ENCODE assay signal across 17 cellular contexts in genomic region chr1:184449916-184450315, GRCh38.
"Had no signal": no experiment of that assay in that cellular context is flagged by ENCODE, and none has a peak within 500 bp of the region (broad histone marks: within the 10 kb centered on the region; RNA-seq: fewer than 3 reads in every experiment).

No MANE protein-coding gene starts in this region.

- ATAC-seq: gastroesophageal sphincter; naive thymus-derived CD8-positive, alpha-beta T cell; stimulated activated naive B cell treated with anti-CD40 and anti-IgM and Interleukin-4, amounts not matched to agents 10 μg/mL and 1 μg/mL and 100 μg/mL, for 72 hours had no signal

- H3K27ac Mint-ChIP-seq: naive thymus-derived CD8-positive, alpha-beta T cell; stimulated activated naive B cell treated with anti-CD40 and anti-IgM and Interleukin-4, amounts not matched to agents 10 μg/mL and 1 μg/mL and 100 μg/mL, for 72 hours had no signal

- H3K27me3 Mint-ChIP-seq: naive thymus-derived CD8-positive, alpha-beta T cell; stimulated activated naive B cell treated with anti-CD40 and anti-IgM and Interleukin-4, amounts not matched to agents 10 μg/mL and 1 μg/mL and 100 μg/mL, for 72 hours had no signal

- H3K27ac ChIP-seq: colonic mucosa, gastroesophageal sphincter, sigmoid colon, skin epidermis, stomach, thoracic aorta, transverse colon, uterus had no signal

- H3K36me3 ChIP-seq: colonic mucosa, gastroesophageal sphincter, sigmoid colon, stomach, thoracic aorta, transverse colon, uterus had no signal

- H3K36me3 Mint-ChIP-seq: immature natural killer cell; naive thymus-derived CD8-positive, alpha-beta T cell; stimulated activated naive B cell treated with anti-CD40 and anti-IgM and Interleukin-4, amounts not matched to agents 10 μg/mL and 1 μg/mL and 100 μg/mL, for 72 hours had no signal

- H3K27me3 ChIP-seq: colonic mucosa, gastroesophageal sphincter, sigmoid colon, stomach, transverse colon, uterus had no signal

- H3K4me3 Mint-ChIP-seq: immature natural killer cell; naive thymus-derived CD8-positive, alpha-beta T cell; stimulated activated naive B cell treated with anti-CD40 and anti-IgM and Interleukin-4, amounts not matched to agents 10 μg/mL and 1 μg/mL and 100 μg/mL, for 72 hours had no signal

- H3K4me3 ChIP-seq: colonic mucosa, gastroesophageal sphincter, sigmoid colon, skin epidermis, stomach, thoracic aorta, transverse colon, uterus had no signal

- H3K9me3 Mint-ChIP-seq: immature natural killer cell had no signal

- DNase-seq: caudate nucleus; colonic mucosa; dermis blood vessel endothelial cell; glutamatergic neuron; immature natural killer cell; naive thymus-derived CD8-positive, alpha-beta T cell; sigmoid colon; stimulated activated CD4-positive, alpha-beta T cell treated with anti-CD3 and anti-CD28 coated beads, Interleukin-2, amount 100 ng/mL, for 24 hours; stimulated activated CD4-positive, alpha-beta T cell treated with anti-CD3 and anti-CD28 coated beads, Interleukin-4, amount 100 ng/mL, for 4 hours; stimulated activated naive B cell treated with anti-CD40 and anti-IgM and Interleukin-4, amounts not matched to agents 10 μg/mL and 1 μg/mL and 100 μg/mL, for 72 hours; stomach; substantia nigra; transverse colon; uterus had no signal

- H3K4me1 ChIP-seq: colonic mucosa, uterus had no signal

- H3K9me3 ChIP-seq: colonic mucosa, gastroesophageal sphincter, sigmoid colon, stomach, thoracic aorta, transverse colon, uterus had no signal

- H3K4me1 Mint-ChIP-seq: stimulated activated naive B cell treated with anti-CD40 and anti-IgM and Interleukin-4, amounts not matched to agents 10 μg/mL and 1 μg/mL and 100 μg/mL, for 72 hours had no signal
